8 cellular contexts compared by ENCODE assay signal in the genomic region with DNA sequence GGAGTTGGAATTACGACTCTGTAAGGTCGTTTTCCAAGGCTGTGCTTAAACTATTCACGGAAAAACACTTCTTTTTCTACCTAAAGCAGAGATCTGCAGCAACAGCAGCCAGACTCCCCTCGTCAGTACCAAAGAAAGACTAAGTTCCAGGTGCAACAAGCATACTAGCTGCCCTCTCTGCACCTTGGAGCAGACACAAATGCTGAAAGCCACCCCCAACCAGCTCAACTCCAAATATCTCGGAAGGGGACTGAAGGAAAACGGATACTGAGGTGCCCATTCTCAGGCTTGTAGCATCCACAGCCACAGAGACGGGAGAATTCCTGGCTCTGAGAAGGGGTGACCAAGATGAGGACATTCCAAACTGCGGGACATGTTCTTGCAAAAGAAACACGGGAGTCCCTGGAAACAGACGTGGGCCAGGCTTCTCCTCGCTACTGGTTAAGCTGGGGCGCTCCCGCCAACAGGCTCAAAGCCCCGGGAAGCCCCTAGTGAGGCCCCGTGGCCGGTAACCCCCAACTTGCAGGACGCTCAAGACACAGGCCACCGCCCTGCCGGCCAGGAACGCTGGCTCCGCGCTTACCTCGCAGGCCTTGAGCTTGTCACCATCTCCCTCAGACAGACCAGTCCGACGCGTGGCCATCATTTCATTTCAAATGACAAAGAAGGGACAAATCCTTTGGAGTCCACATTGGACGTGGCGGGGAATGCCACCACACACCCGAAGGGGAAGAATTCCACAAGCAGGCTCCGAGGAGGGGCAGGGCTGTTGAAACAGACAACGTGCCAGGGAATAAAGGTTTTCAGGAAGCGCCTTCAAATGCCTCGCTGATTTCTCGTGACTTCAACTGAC. TPM values are rescaled to one million over a fixed set of nuclear protein-coding genes. Genes with fewer than 3 reads are reported as not detected.
A peak's percentile ranks its signal among the peaks of the same experiment; 100 is the strongest.
DNase-seq lines count a peak whose midpoint lies in the region; ATAC-seq, FAIRE-seq and TF ChIP-seq lines count a peak whose summit lies in the region.

No MANE protein-coding gene starts in this region.

- H2AFZ ChIP-seq in OCI-LY3 (ENCODE audit: low read depth, low read length) = no peak overlapping the region
- H2AFZ ChIP-seq in endothelial cell of umbilical vein (ENCODE audit: low read depth, low read length) = peak overlapping the region; percentile 50

- H3K36me3 ChIP-seq in DOHH2 (ENCODE audit: control insufficient read depth, low read length) = peaks cover 18% of the 10 kb centered on the region
- no peaks in the 10 kb centered on the region for H3K36me3 ChIP-seq in OCI-LY3 (replicated peaks; ENCODE audit: low read depth, low read length)
- H3K36me3 ChIP-seq in endothelial cell of umbilical vein (ENCODE audit: control insufficient read depth in 2 of 2, extremely low read depth in 1 of 2, insufficient read depth in 2 of 2, low read length in 2 of 2) = peaks cover 0 to 8% of the 10 kb centered on the region in 2 experiments
- H3K36me3 ChIP-seq in muscle layer of duodenum (ENCODE audit: control insufficient read depth in 1 of 2, insufficient read depth in 2 of 2, low read length in 2 of 2) = no peaks in the 10 kb centered on the region

- DNase-seq in endothelial cell of umbilical vein (ENCODE audit: low read depth, low spot score) (peak; percentile 55), cortex of kidney (lab: John Stamatoyannopoulos, UW) (no peak)
- no peak for DNase-seq in activated CD4-positive, CD25-positive, alpha-beta regulatory T cell (lab: John Stamatoyannopoulos, UW)

- H3K9me2 ChIP-seq in DOHH2 (replicated peaks; ENCODE audit: control insufficient read depth, low read length) = no peaks in the 10 kb centered on the region

- H3K9ac ChIP-seq in OCI-LY3 (ENCODE audit: low read length) = no peak overlapping the region
- peak overlapping the region; percentile 94 for H3K9ac ChIP-seq in endothelial cell of umbilical vein (replicated peaks; ENCODE audit: extremely low read depth, insufficient read depth, low read length)

- dilution Hi-C loops in endothelial cell of umbilical vein (cut with MboI; ENCODE audit: extremely low pct_ligation_motif_present, low sequenced_read_pairs) = no loop called here

- H3K9me1 ChIP-seq in endothelial cell of umbilical vein (replicated peaks; ENCODE audit: control insufficient read depth, extremely low read depth, insufficient read depth, low read length) = no peaks in the 10 kb centered on the region

- H3K9me3 ChIP-seq in DOHH2 (ENCODE audit: control insufficient read depth, insufficient read depth, low read length) (no peaks in the 10 kb centered on the region), OCI-LY3 (ENCODE audit: insufficient read depth, low read length) (no peaks in the 10 kb centered on the region), endothelial cell of umbilical vein (replicated peaks; ENCODE audit: control insufficient read depth, insufficient read depth, low read length) (no peaks in the 10 kb centered on the region), muscle layer of duodenum (ENCODE audit: control insufficient read depth in 1 of 2, low read length in 2 of 2) (no peaks in the 10 kb centered on the region)

- peaks cover 6% of the 10 kb centered on the region for H3F3A ChIP-seq in DOHH2 (ENCODE audit: control insufficient read depth, insufficient read depth)

- TF ChIP-seq POLR2A in endothelial cell of umbilical vein (IDR thresholded peaks at IDR 0.05; ENCODE audit: low read depth, low read length) = no peak

- CTCF ChIA-PET in endothelial cell of umbilical vein (lab: Charles Lee) = interaction anchor here (0.6 to 1.8 kb wide), 8 partner anchors 15 to 269 kb away, joined by 3 to 9 read pairs (median 3); no protein-coding TSS in a partner anchor

- H3K4me1 ChIP-seq in DOHH2 (ENCODE audit: control insufficient read depth, low read length) (peaks cover 47% of the 10 kb centered on the region), OCI-LY3 (ENCODE audit: low read length) (no peaks in the 10 kb centered on the region), endothelial cell of umbilical vein (ENCODE audit: control insufficient read depth, extremely low read depth, insufficient read depth, low read length) (peaks cover 50% of the 10 kb centered on the region), muscle layer of duodenum (ENCODE audit: control insufficient read depth in 1 of 2, insufficient read depth in 2 of 2, low read length in 2 of 2) (peaks cover 25 to 44% of the 10 kb centered on the region in 2 donors)

- peak overlapping the region; percentile 79 for H3K4me3 ChIP-seq in DOHH2 (ENCODE audit: low read length)
- no peak overlapping the region for H3K4me3 ChIP-seq in OCI-LY3 (ENCODE audit: low read length)
- peak overlapping the region; percentile 50 to 94 (median 91) for H3K4me3 ChIP-seq in endothelial cell of umbilical vein (replicated peaks in 1 of 3; ENCODE audit: insufficient read depth in 1 of 3, low read depth in 1 of 3, low read length in 3 of 3)
- H3K4me3 ChIP-seq in muscle layer of duodenum (ENCODE audit: low read depth in 1 of 2, low read length in 2 of 2) = peak overlapping the region; percentile 80 to 86

- H4K20me1 ChIP-seq in DOHH2 (ENCODE audit: control insufficient read depth, insufficient read depth, low read depth, low read length) (peaks cover 22% of the 10 kb centered on the region), OCI-LY3 (ENCODE audit: insufficient read depth, low read length) (no peaks in the 10 kb centered on the region), endothelial cell of umbilical vein (replicated peaks; ENCODE audit: control insufficient read depth, extremely low read depth, insufficient read depth, low read length) (peaks cover 24% of the 10 kb centered on the region)

- BruUV-seq in endothelial cell of umbilical vein (replicated peaks; lab: Mats Ljungman, UMichigan) = TSS peak; percentile 10

- no peaks in the 10 kb centered on the region for H3K27me3 ChIP-seq in DOHH2 (ENCODE audit: control insufficient read depth, low read length)
- H3K27me3 ChIP-seq in OCI-LY3 (ENCODE audit: low read depth, low read length) = no peaks in the 10 kb centered on the region
- no peaks in the 10 kb centered on the region for H3K27me3 ChIP-seq in endothelial cell of umbilical vein (ENCODE audit: control insufficient read depth in 2 of 2, insufficient read depth in 2 of 2, low read length in 2 of 2)
- H3K27me3 ChIP-seq in muscle layer of duodenum (ENCODE audit: low read depth, low read length) = no peaks in the 10 kb centered on the region

- POLR2A ChIA-PET in endothelial cell of umbilical vein (lab: Charles Lee) = no interaction called here

- intact Hi-C loops in endothelial cell of umbilical vein (cut with micrococcal nuclease) = loop anchor here (2.0 kb wide), 1 partner anchor 15 kb away; no protein-coding TSS in a partner anchor

- no peak overlapping the region for H3K27ac ChIP-seq in DOHH2 (ENCODE audit: low read depth, low read length)
- H3K27ac ChIP-seq in OCI-LY3 (ENCODE audit: low read length) = no peak overlapping the region
- H3K27ac ChIP-seq in endothelial cell of umbilical vein (ENCODE audit: insufficient read depth, low read depth, low read length) = peak overlapping the region; percentile 85
- H3K27ac ChIP-seq in muscle layer of duodenum (ENCODE audit: low read length) = peak overlapping the region; percentile 86

- ATAC-seq in GM18861 (IDR thresholded peaks at IDR 0.05; ENCODE audit: unreplicated experiment) (no peak), GM21786 (IDR thresholded peaks at IDR 0.05; ENCODE audit: unreplicated experiment) (no peak)

- no peak for TF ChIP-seq CTCF in DOHH2 (IDR thresholded peaks at IDR 0.05; ENCODE audit: low read depth, low read length, poor library complexity, severe bottlenecking)
- no peak for TF ChIP-seq CTCF in OCI-LY3 (IDR thresholded peaks at IDR 0.05; ENCODE audit: low read depth, low read length)
- no peak for TF ChIP-seq CTCF in endothelial cell of umbilical vein (IDR thresholded peaks at IDR 0.05; ENCODE audit: extremely low read depth in 1 of 2, insufficient read depth in 1 of 2, low read depth in 1 of 2, low read length in 2 of 2)

- H3K79me2 ChIP-seq in DOHH2 (ENCODE audit: control insufficient read depth, low read length) (peaks cover 64% of the 10 kb centered on the region), OCI-LY3 (ENCODE audit: low read length) (no peaks in the 10 kb centered on the region), endothelial cell of umbilical vein (ENCODE audit: control insufficient read depth, insufficient read depth, low read length) (peaks cover 68% of the 10 kb centered on the region)

- peak; percentile 62 for FAIRE-seq in endothelial cell of umbilical vein (lab: Jason Lieb, UNC)

- H3K4me2 ChIP-seq in DOHH2 (ENCODE audit: low read length) (peak overlapping the region; percentile 81), OCI-LY3 (ENCODE audit: low read length) (peak overlapping the region; percentile 87; the same call in 1 of the 2 replicates), endothelial cell of umbilical vein (ENCODE audit: insufficient read depth, low read length) (peak overlapping the region; percentile 99)

TF ChIP-seq in endothelial cell of umbilical vein, 7 proteins besides CTCF, POLR2A, EP300 and RAD21:
- TF ChIP-seq JUN (IDR thresholded peaks at IDR 0.05; ENCODE audit: borderline replicate concordance, insufficient read depth, insufficient read length, low read depth) (no peak), GATA2 (IDR thresholded peaks at IDR 0.05; ENCODE audit: insufficient read depth, insufficient read length, low read depth, low read length) (no peak), POLR2AphosphoS5 (IDR thresholded peaks at IDR 0.05; ENCODE audit: insufficient read depth, low read depth, low read length) (no peak), MYC (IDR thresholded peaks at IDR 0.05; ENCODE audit: low read depth, low read length) (no peak), FOS (IDR thresholded peaks at IDR 0.05; ENCODE audit: borderline replicate concordance, insufficient read depth, low read length) (no peak), EZH2 (IDR thresholded peaks at IDR 0.05; ENCODE audit: borderline replicate concordance, low read depth, low read length, severe bottlenecking) (no peak)
- TF ChIP-seq, protein P1, sequence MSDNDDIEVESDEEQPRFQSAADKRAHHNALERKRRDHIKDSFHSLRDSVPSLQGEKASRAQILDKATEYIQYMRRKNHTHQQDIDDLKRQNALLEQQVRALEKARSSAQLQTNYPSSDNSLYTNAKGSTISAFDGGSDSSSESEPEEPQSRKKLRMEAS (IDR thresholded peaks at IDR 0.05; ENCODE audit: insufficient read depth, insufficient read length) = no peak

RNA-seq across cellular contexts. Expression of a gene that starts 2.2 kb away (rescaled TPM):
- total RNA-seq in endothelial cell of umbilical vein = 97.8 and 99.2 TPM in 2 replicates
- 26.6 and 29.5 TPM in 2 replicates for polyA plus RNA-seq in endothelial cell of umbilical vein
- 38.4 and 43.5 TPM in 2 replicates for polyA plus RNA-seq in endothelial cell of umbilical vein (2011; cell fraction: cytosol; rRNA removed)
- 140 and 156 TPM in 2 replicates for polyA plus RNA-seq in endothelial cell of umbilical vein (2011; cell fraction: nucleus; rRNA removed)
- polyA plus RNA-seq in endothelial cell of umbilical vein (2012) = 64.3 and 79.7 TPM in 2 replicates
- polyA minus RNA-seq in endothelial cell of umbilical vein = 118 and 134 TPM in 2 replicates
- 46.6 TPM for polyA minus RNA-seq in endothelial cell of umbilical vein (2011; cell fraction: cytosol; rRNA and poly(A)+ RNA removed)
- polyA minus RNA-seq in endothelial cell of umbilical vein (2011; cell fraction: nucleus; rRNA and poly(A)+ RNA removed) = 138 and 231 TPM in 2 replicates

Comparison
In these comparisons a context has a peak if more than half of its experiments do, and no peak if none do; other contexts are left out.
1. H3K27ac ChIP-seq: peak in endothelial cell of umbilical vein (single experiment) and muscle layer of duodenum (single experiment); none in DOHH2 (single experiment) and OCI-LY3 (single experiment).
2. Peak in every context shown above with its lines, with median percentiles within 50 percentile points of each other: H3K4me2 ChIP-seq.